ENCODE assay signal across 17 cellular contexts in genomic region chr16:54651851-54652770, GRCh38.
DNase-seq lines count a peak whose midpoint lies in the region; ATAC-seq and TF ChIP-seq lines count a peak whose summit lies in the region.
"Had no signal": no experiment of that assay in that cellular context is flagged by ENCODE, and none has a peak within 500 bp of the region (broad histone marks: within the 10 kb centered on the region; RNA-seq: fewer than 3 reads in every experiment).

No MANE protein-coding gene starts in this region.

- H3K9ac ChIP-seq in colonic mucosa (ENCODE audit: low read depth in 2 of 2, low read length in 2 of 2): no peak overlapping the region

- H3K4me1 ChIP-seq in right lobe of liver: peaks cover 0 to 14% (median 0%) of the 10 kb centered on the region in 4 donors
- no peaks in the 10 kb centered on the region for H3K4me1 ChIP-seq in colonic mucosa

- WGBS in right lobe of liver (ENCODE audit: insufficient coverage, low coverage, low lambda C conversion rate, missing lambda C conversion rate): 39% methylated on average over 13 of the region's 14 CpGs

- intact Hi-C loops in right lobe of liver (cut with DNase I): no loop called here
- intact Hi-C loops in colonic mucosa (cut with DNase I): no loop called here

- TF ChIP-seq POLR2A in right lobe of liver (IDR thresholded peaks at IDR 0.05): no peak

- no peak overlapping the region for H3K4me3 ChIP-seq in MG63
- no peak overlapping the region for H3K4me3 ChIP-seq in right lobe of liver
- no peak overlapping the region for H3K4me3 ChIP-seq in colonic mucosa
- H3K4me3 ChIP-seq: body of pancreas, left ventricle myocardium inferior, skin epidermis, suprapubic skin had no signal

- TF ChIP-seq CTCF in right lobe of liver (IDR thresholded peaks at IDR 0.05): no peak
- TF ChIP-seq CTCF in colonic mucosa (IDR thresholded peaks at IDR 0.05): no peak

- peak in 3 of 4 donors; percentile 33 to 73 (median 64) for ATAC-seq in right lobe of liver
- no peak for ATAC-seq in GM21723 (IDR thresholded peaks at IDR 0.05; ENCODE audit: unreplicated experiment)
- ATAC-seq: activated CD8-positive, alpha-beta T cell treated with anti-CD3 and anti-CD28 coated beads for 36 hours; body of pancreas; effector memory CD8-positive, alpha-beta T cell had no signal

- DNase-seq in DMS53 (lab: John Stamatoyannopoulos, UW) (peak; percentile 66), MG63 (peak; percentile 86), astrocyte of the hippocampus (ENCODE audit: low read depth, low spot score) (peak; percentile 21), right lobe of liver (peak in 1 of 3 donors; percentile 29), islet precursor cell (no peak), colonic mucosa (no peak), GM19240 (ENCODE audit: insufficient read length, low spot score) (no peak)
- DNase-seq: activated CD8-positive, alpha-beta T cell treated with anti-CD3 and anti-CD28 coated beads for 36 hours; activated effector memory CD4-positive, alpha-beta T cell treated with anti-CD3 and anti-CD28 coated beads, Interleukin-2, amount 50 U/mL, for 16 hours; body of pancreas; effector memory CD8-positive, alpha-beta T cell; left ventricle myocardium inferior; NCI-H1436 treated with DMSO at 0.1 percent for 48 hours; T1000 had no signal

- H3K9me3 ChIP-seq in MG63: peaks cover 2% of the 10 kb centered on the region; the same call in 1 of the 2 replicates
- H3K9me3 ChIP-seq in right lobe of liver: no peaks in the 10 kb centered on the region
- H3K9me3 ChIP-seq in colonic mucosa: no peaks in the 10 kb centered on the region
- H3K9me3 ChIP-seq: body of pancreas, suprapubic skin had no signal

- H3K27ac ChIP-seq in right lobe of liver (no peak overlapping the region), colonic mucosa (no peak overlapping the region)
- H3K27ac ChIP-seq: body of pancreas, left ventricle myocardium inferior, skin epidermis, suprapubic skin had no signal

- H3K36me3 ChIP-seq in MG63 (no peaks in the 10 kb centered on the region), right lobe of liver (no peaks in the 10 kb centered on the region), colonic mucosa (no peaks in the 10 kb centered on the region)
- H3K36me3 ChIP-seq: left ventricle myocardium inferior, suprapubic skin had no signal

- H3K27me3 ChIP-seq in MG63 (no peaks in the 10 kb centered on the region), right lobe of liver (no peaks in the 10 kb centered on the region), colonic mucosa (no peaks in the 10 kb centered on the region)
- H3K27me3 ChIP-seq: body of pancreas, suprapubic skin had no signal

Comparison
In these comparisons a context has a peak if more than half of its experiments do, and no peak if none do; other contexts are left out.
1. DNase-seq: peak in DMS53 (single experiment), MG63 (single experiment) and astrocyte of the hippocampus (single experiment); none in islet precursor cell (single experiment), colonic mucosa (single experiment) and GM19240 (single experiment).